26 cellular contexts compared by ENCODE assay signal in genomic region chr9:136748656-136749551, GRCh38. TPM values are rescaled to one million over a fixed set of nuclear protein-coding genes. Genes with fewer than 3 reads are reported as not detected.
A peak's percentile ranks its signal among the peaks of the same experiment; 100 is the strongest.
DNase-seq lines count a peak whose midpoint lies in the region; ATAC-seq and TF ChIP-seq lines count a peak whose summit lies in the region.
"Had no signal": no experiment of that assay in that cellular context is flagged by ENCODE, and none has a peak within 500 bp of the region (broad histone marks: within the 10 kb centered on the region; RNA-seq: fewer than 3 reads in every experiment).

No MANE protein-coding gene starts in this region.

- peak overlapping the region in 1 of 2 experiments; percentile 47 for H2BK12ac ChIP-seq in mesenchymal stem cell (ENCODE audit: low read length in 2 of 2)

- no peak overlapping the region for H4K5ac ChIP-seq in mesendoderm (ENCODE audit: low read length)

- H3K79me1 ChIP-seq in mesendoderm (ENCODE audit: low read length) (no peaks in the 10 kb centered on the region), mesenchymal stem cell (replicated peaks; ENCODE audit: low read length, poor library complexity, severe bottlenecking) (no peaks in the 10 kb centered on the region)

- no peak overlapping the region for H2AFZ ChIP-seq in mesenchymal stem cell (ENCODE audit: low read depth, low read length)

- H3K4ac ChIP-seq in mesendoderm (ENCODE audit: low read depth, low read length), result no peak overlapping the region
- H3K4ac ChIP-seq in mesenchymal stem cell (ENCODE audit: low read depth in 1 of 2, low read length in 2 of 2), result no peak overlapping the region

- H3K56ac ChIP-seq in mesendoderm (ENCODE audit: low read length), result peak overlapping the region; percentile 42

- WGBS in esophagus muscularis mucosa, result 74% methylated on average over 20 of the region's 20 CpGs
- WGBS in mesendoderm (ENCODE audit: extremely low coverage, insufficient coverage, low lambda C conversion rate), result no CpG with 5 or more reads among the region's 20 CpGs
- 84% methylated on average over 20 of the region's 20 CpGs for WGBS in mesenchymal stem cell

- no peaks in the 10 kb centered on the region for H3K79me2 ChIP-seq in mesendoderm (ENCODE audit: control insufficient read depth, insufficient read depth, low read length)

- intact Hi-C loops in activated CD4-positive, alpha-beta T cell treated with anti-CD3 and anti-CD28 coated beads, Interleukin-2, amount 10 ng/mL, durations not matched to agents 24 days and 14 days (cut with micrococcal nuclease), result no loop called here
- intact Hi-C loops in esophagus muscularis mucosa (cut with DNase I) (no loop called here), upper lobe of right lung (cut with DNase I) (no loop called here)

- H2AK5ac ChIP-seq in mesendoderm (ENCODE audit: low read length) (no peak overlapping the region), mesenchymal stem cell (ENCODE audit: low read length, severe bottlenecking) (no peak overlapping the region)

- H2BK120ac ChIP-seq in mesendoderm (ENCODE audit: low read depth, low read length), result no peak overlapping the region
- H2BK120ac ChIP-seq in mesenchymal stem cell (ENCODE audit: low read depth, low read length), result no peak overlapping the region

- H3K4me1 ChIP-seq in esophagus muscularis mucosa, result peaks cover 5 to 19% (median 10%) of the 10 kb centered on the region in 4 donors
- no peaks in the 10 kb centered on the region for H3K4me1 ChIP-seq in mesendoderm (ENCODE audit: control insufficient read depth, low read depth, low read length)
- peaks cover 11% of the 10 kb centered on the region for H3K4me1 ChIP-seq in upper lobe of right lung
- peaks cover 5% of the 10 kb centered on the region for H3K4me1 ChIP-seq in mesenchymal stem cell (ENCODE audit: control insufficient read depth, insufficient read depth, low read depth, low read length)
- H3K4me1 ChIP-seq: BE2C, Caco-2 had no signal

- H3K4me3 ChIP-seq in esophagus muscularis mucosa (no peak overlapping the region), mesendoderm (ENCODE audit: low read length) (no peak overlapping the region), upper lobe of right lung (no peak overlapping the region), mesenchymal stem cell (ENCODE audit: insufficient read depth in 1 of 2, low read depth in 1 of 2, low read length in 2 of 2) (no peak overlapping the region)
- H3K4me3 ChIP-seq: smooth muscle cell had no signal

- TF ChIP-seq CTCF in esophagus muscularis mucosa (IDR thresholded peaks at IDR 0.05), result no peak
- TF ChIP-seq CTCF in upper lobe of right lung (IDR thresholded peaks at IDR 0.05), result no peak

- H3K27me3 Mint-ChIP-seq in activated CD4-positive, alpha-beta T cell treated with anti-CD3 and anti-CD28 coated beads, Interleukin-2, amount 10 ng/mL, durations not matched to agents 7 days and 5 days, result peaks cover 5% of the 10 kb centered on the region
- H3K27me3 Mint-ChIP-seq in activated CD4-positive, alpha-beta T cell treated with anti-CD3 and anti-CD28 coated beads, Interleukin-2, amount 10 ng/mL, durations not matched to agents 24 days and 14 days, result peaks cover 1% of the 10 kb centered on the region

- peaks cover 0 to 41% (median 0%) of the 10 kb centered on the region in 4 donors for H3K27me3 ChIP-seq in esophagus muscularis mucosa
- no peaks in the 10 kb centered on the region for H3K27me3 ChIP-seq in mesendoderm (ENCODE audit: insufficient read depth, low read length, poor library complexity)
- peaks cover 5% of the 10 kb centered on the region for H3K27me3 ChIP-seq in upper lobe of right lung
- H3K27me3 ChIP-seq in mesenchymal stem cell (ENCODE audit: control insufficient read depth in 1 of 2, insufficient read depth in 1 of 2, low read length in 2 of 2), result peaks cover 41 to 51% of the 10 kb centered on the region in 2 experiments
- H3K27me3 ChIP-seq: BE2C had no signal

- H3K27ac Mint-ChIP-seq in activated CD4-positive, alpha-beta T cell treated with anti-CD3 and anti-CD28 coated beads, Interleukin-2, amount 10 ng/mL, durations not matched to agents 7 days and 5 days, result peak overlapping the region; percentile 57
- H3K27ac Mint-ChIP-seq in activated CD4-positive, alpha-beta T cell treated with anti-CD3 and anti-CD28 coated beads, Interleukin-2, amount 10 ng/mL, durations not matched to agents 24 days and 14 days, result no peak overlapping the region
- H3K27ac Mint-ChIP-seq: activated CD4-positive, alpha-beta T cell treated with anti-CD3 and anti-CD28 coated beads for 36 hours; activated naive CD8-positive, alpha-beta T cell treated with anti-CD3 and anti-CD28 coated beads, Interleukin-2, amount 50 U/mL, for 24 hours; mesothelial cell of epicardium; nephron progenitor cell; progenitor cell of endocrine pancreas; type B pancreatic cell had no signal

- CTCF ChIA-PET in activated CD4-positive, alpha-beta T cell treated with anti-CD3 and anti-CD28 coated beads, Interleukin-2, amount 10 ng/mL, durations not matched to agents 7 days and 5 days (lab: Charles Lee), result interaction anchor here (2.0 kb wide), 1 partner anchor 14 kb away, joined by 7 read pairs; no protein-coding TSS in a partner anchor

- ATAC-seq in upper lobe of right lung (peak; percentile 43), HG03139 (IDR thresholded peaks at IDR 0.05; ENCODE audit: unreplicated experiment) (no peak)
- ATAC-seq: activated CD4-positive, alpha-beta T cell treated with anti-CD3 and anti-CD28 coated beads for 36 hours; activated naive CD8-positive, alpha-beta T cell treated with anti-CD3 and anti-CD28 coated beads, Interleukin-2, amount 50 U/mL, for 24 hours; stimulated activated naive CD8-positive, alpha-beta T cell treated with anti-CD3 and anti-CD28 coated beads, Interleukin-15, amount 100 ng/mL, for 72 hours had no signal

- H3K18ac ChIP-seq in mesendoderm (ENCODE audit: low read length) (no peak overlapping the region), mesenchymal stem cell (ENCODE audit: low read depth in 1 of 2, low read length in 2 of 2) (no peak overlapping the region)

- TF ChIP-seq POLR2A in esophagus muscularis mucosa (IDR thresholded peaks at IDR 0.05; ENCODE audit: low read depth), result no peak

- H2BK15ac ChIP-seq in mesendoderm (replicated peaks; ENCODE audit: low read depth) (no peak overlapping the region), mesenchymal stem cell (ENCODE audit: low read depth, poor library complexity, severe bottlenecking) (no peak overlapping the region)

- POLR2A ChIA-PET in activated CD4-positive, alpha-beta T cell treated with anti-CD3 and anti-CD28 coated beads, Interleukin-2, amount 10 ng/mL, durations not matched to agents 7 days and 5 days (lab: Charles Lee), result no interaction called here

- H4K8ac ChIP-seq in mesendoderm (ENCODE audit: low read depth, low read length), result no peak overlapping the region
- no peak overlapping the region for H4K8ac ChIP-seq in mesenchymal stem cell (ENCODE audit: low read length)

- no peak for TF ChIP-seq EP300 in esophagus muscularis mucosa (IDR thresholded peaks at IDR 0.05)

- peaks cover 0 to 3% (median 0%) of the 10 kb centered on the region in 4 donors for H3K36me3 ChIP-seq in esophagus muscularis mucosa
- H3K36me3 ChIP-seq in mesendoderm (ENCODE audit: control insufficient read depth, insufficient read depth, low read length), result no peaks in the 10 kb centered on the region
- no peaks in the 10 kb centered on the region for H3K36me3 ChIP-seq in upper lobe of right lung
- peaks cover 0 to 4% of the 10 kb centered on the region in 2 experiments for H3K36me3 ChIP-seq in mesenchymal stem cell (ENCODE audit: control insufficient read depth in 1 of 2, insufficient read depth in 2 of 2, low read depth in 1 of 2, low read length in 2 of 2)
- H3K36me3 ChIP-seq: BE2C had no signal

- H3K9me3 ChIP-seq in esophagus muscularis mucosa (peaks cover 0 to 12% (median 0%) of the 10 kb centered on the region in 4 donors), upper lobe of right lung (no peaks in the 10 kb centered on the region), mesenchymal stem cell (ENCODE audit: control insufficient read depth, low read length) (peaks cover 8% of the 10 kb centered on the region)
- H3K9me3 ChIP-seq: BE2C had no signal

- H3K4me2 ChIP-seq in mesendoderm (ENCODE audit: low read length), result no peak overlapping the region
- H3K4me2 ChIP-seq in mesenchymal stem cell (ENCODE audit: low read length, poor library complexity, severe bottlenecking), result no peak overlapping the region
- H3K4me2 ChIP-seq: smooth muscle cell had no signal

- H3K9ac ChIP-seq in mesendoderm (ENCODE audit: low read length) (no peak overlapping the region), mesenchymal stem cell (ENCODE audit: low read length) (no peak overlapping the region)

- no peak for DNase-seq in activated CD4-positive, alpha-beta T cell treated with anti-CD3 and anti-CD28 coated beads, Interleukin-2, amount 10 ng/mL, durations not matched to agents 7 days and 5 days
- DNase-seq in activated CD4-positive, alpha-beta T cell treated with anti-CD3 and anti-CD28 coated beads, Interleukin-2, amount 10 ng/mL, durations not matched to agents 24 days and 14 days, result no peak
- DNase-seq in esophagus muscularis mucosa (ENCODE audit: extremely low spot score) (no peak), mesendoderm (no peak), upper lobe of right lung (peak; percentile 81), A172 (ENCODE audit: low spot score) (no peak), mesenchymal stem cell (no peak)
- DNase-seq: 8988T; activated CD4-positive, alpha-beta T cell treated with anti-CD3 and anti-CD28 coated beads for 36 hours; activated naive CD8-positive, alpha-beta T cell treated with anti-CD3 and anti-CD28 coated beads, Interleukin-2, amount 50 U/mL, for 24 hours; BE2C; Caco-2; hippocampal formation; NCI-H1417 treated with DMSO at 0.1 percent for 48 hours; NCI-H2171 treated with DMSO at 0.1 percent for 48 hours; NCI-H526; nephron progenitor cell; stimulated activated CD4-positive, alpha-beta T cell treated with anti-CD3 and anti-CD28 coated beads, Interleukin-4, amount 100 ng/mL, for 1 hour; stimulated activated naive CD8-positive, alpha-beta T cell treated with anti-CD3 and anti-CD28 coated beads, Interleukin-15, amount 100 ng/mL, for 72 hours had no signal

- peaks cover 12% of the 10 kb centered on the region for H3K9me3 Mint-ChIP-seq in activated CD4-positive, alpha-beta T cell treated with anti-CD3 and anti-CD28 coated beads, Interleukin-2, amount 10 ng/mL, durations not matched to agents 7 days and 5 days
- peaks cover 14% of the 10 kb centered on the region for H3K9me3 Mint-ChIP-seq in activated CD4-positive, alpha-beta T cell treated with anti-CD3 and anti-CD28 coated beads, Interleukin-2, amount 10 ng/mL, durations not matched to agents 24 days and 14 days

- no peak overlapping the region for H3K23ac ChIP-seq in mesendoderm (ENCODE audit: low read length)
- H3K23ac ChIP-seq in mesenchymal stem cell (ENCODE audit: low read length in 2 of 2), result no peak overlapping the region

- H3K14ac ChIP-seq in mesenchymal stem cell (ENCODE audit: low read length in 2 of 2), result peak overlapping the region in 1 of 2 experiments; percentile 87

- peaks cover 5% of the 10 kb centered on the region for H3K36me3 Mint-ChIP-seq in activated CD4-positive, alpha-beta T cell treated with anti-CD3 and anti-CD28 coated beads, Interleukin-2, amount 10 ng/mL, durations not matched to agents 7 days and 5 days (ENCODE audit: low read depth)
- H3K36me3 Mint-ChIP-seq in activated CD4-positive, alpha-beta T cell treated with anti-CD3 and anti-CD28 coated beads, Interleukin-2, amount 10 ng/mL, durations not matched to agents 24 days and 14 days (ENCODE audit: low read depth), result peaks cover 8% of the 10 kb centered on the region
- H3K36me3 Mint-ChIP-seq: mesothelial cell of epicardium, type B pancreatic cell had no signal

- H3K4me1 Mint-ChIP-seq in activated CD4-positive, alpha-beta T cell treated with anti-CD3 and anti-CD28 coated beads, Interleukin-2, amount 10 ng/mL, durations not matched to agents 7 days and 5 days, result peaks cover 5% of the 10 kb centered on the region
- H3K4me1 Mint-ChIP-seq in activated CD4-positive, alpha-beta T cell treated with anti-CD3 and anti-CD28 coated beads, Interleukin-2, amount 10 ng/mL, durations not matched to agents 24 days and 14 days, result peaks cover 6% of the 10 kb centered on the region
- H3K4me1 Mint-ChIP-seq: mesothelial cell of epicardium, nephron progenitor cell had no signal

- H2BK5ac ChIP-seq in mesendoderm (ENCODE audit: low read length) (no peak overlapping the region), mesenchymal stem cell (ENCODE audit: low read depth, low read length, poor library complexity, severe bottlenecking) (no peak overlapping the region)

- no peak overlapping the region for H3K4me3 Mint-ChIP-seq in activated CD4-positive, alpha-beta T cell treated with anti-CD3 and anti-CD28 coated beads, Interleukin-2, amount 10 ng/mL, durations not matched to agents 7 days and 5 days
- H3K4me3 Mint-ChIP-seq in activated CD4-positive, alpha-beta T cell treated with anti-CD3 and anti-CD28 coated beads, Interleukin-2, amount 10 ng/mL, durations not matched to agents 24 days and 14 days, result no peak overlapping the region
- H3K4me3 Mint-ChIP-seq: activated CD4-positive, alpha-beta T cell treated with anti-CD3 and anti-CD28 coated beads for 36 hours; activated naive CD8-positive, alpha-beta T cell treated with anti-CD3 and anti-CD28 coated beads, Interleukin-2, amount 50 U/mL, for 24 hours; mesothelial cell of epicardium; nephron progenitor cell; stimulated activated naive CD8-positive, alpha-beta T cell treated with anti-CD3 and anti-CD28 coated beads, Interleukin-15, amount 100 ng/mL, for 72 hours; type B pancreatic cell had no signal

- H3K27ac ChIP-seq in esophagus muscularis mucosa (replicated peaks in 1 of 4), result peak overlapping the region; percentile 5 to 31 (median 22)
- H3K27ac ChIP-seq in mesendoderm (ENCODE audit: low read depth, low read length), result no peak overlapping the region
- peak overlapping the region; percentile 58 for H3K27ac ChIP-seq in upper lobe of right lung
- no peak overlapping the region for H3K27ac ChIP-seq in mesenchymal stem cell (ENCODE audit: low read length, poor library complexity, severe bottlenecking)

- H4K91ac ChIP-seq in mesenchymal stem cell (ENCODE audit: low read length), result no peak overlapping the region

RNA-seq across cellular contexts. Expression of gene LCN6, which starts 0.6 kb away (rescaled TPM):
- not detected for total RNA-seq in activated CD4-positive, alpha-beta T cell treated with anti-CD3 and anti-CD28 coated beads, Interleukin-2, amount 10 ng/mL, durations not matched to agents 7 days and 5 days
- total RNA-seq in activated CD4-positive, alpha-beta T cell treated with anti-CD3 and anti-CD28 coated beads, Interleukin-2, amount 10 ng/mL, durations not matched to agents 24 days and 14 days, result not detected in 2 replicates
- total RNA-seq in esophagus muscularis mucosa (10 to 100 TPM; 12.5 to 32.0 (median 23.9) TPM), upper lobe of right lung (21.5 TPM)
- not detected for polyA plus RNA-seq in mesendoderm (2013, experiment 1 of 2)
- not detected for polyA plus RNA-seq in mesendoderm (2013, experiment 2 of 2)
- not detected in 2 replicates for total RNA-seq in A172 (2014; rRNA removed; shearing (Covaris generic))
- not detected for polyA plus RNA-seq in mesenchymal stem cell (2013, experiment 1 of 2)
- not detected for polyA plus RNA-seq in mesenchymal stem cell (2013, experiment 2 of 2)
- total RNA-seq: activated CD4-positive, alpha-beta T cell treated with anti-CD3 and anti-CD28 coated beads for 36 hours; Caco-2; Daoy; mesothelial cell of epicardium; progenitor cell of endocrine pancreas; smooth muscle cell had no signal
- polyA plus RNA-seq: keratinocyte, smooth muscle cell had no signal

RNA-seq across cellular contexts. Expression of gene LCN10, which starts 6.2 kb away (rescaled TPM):
- not detected for total RNA-seq in activated CD4-positive, alpha-beta T cell treated with anti-CD3 and anti-CD28 coated beads, Interleukin-2, amount 10 ng/mL, durations not matched to agents 7 days and 5 days
- total RNA-seq in activated CD4-positive, alpha-beta T cell treated with anti-CD3 and anti-CD28 coated beads, Interleukin-2, amount 10 ng/mL, durations not matched to agents 24 days and 14 days, result 1.1 and 1.7 TPM in 2 replicates
- total RNA-seq in esophagus muscularis mucosa (10 to 100 TPM in 2 of 4 donors, 1 to 10 TPM in 2; 7.0 to 12.6 (median 9.8) TPM), upper lobe of right lung (11.2 TPM)
- polyA plus RNA-seq in mesendoderm (2013, experiment 1 of 2), result 0.27 TPM
- polyA plus RNA-seq in mesendoderm (2013, experiment 2 of 2), result 0.59 TPM
- total RNA-seq in A172 (2014; rRNA removed; shearing (Covaris generic)), result not detected in 2 replicates
- polyA plus RNA-seq in mesenchymal stem cell (2013, experiment 1 of 2), result not detected
- polyA plus RNA-seq in mesenchymal stem cell (2013, experiment 2 of 2), result not detected
- total RNA-seq: Caco-2, Daoy, progenitor cell of endocrine pancreas, smooth muscle cell had no signal
- polyA plus RNA-seq: keratinocyte, smooth muscle cell had no signal

RNA-seq across cellular contexts. Expression of gene LCN8, which starts 9.1 kb away (rescaled TPM):
- not detected for total RNA-seq in activated CD4-positive, alpha-beta T cell treated with anti-CD3 and anti-CD28 coated beads, Interleukin-2, amount 10 ng/mL, durations not matched to agents 7 days and 5 days
- total RNA-seq in activated CD4-positive, alpha-beta T cell treated with anti-CD3 and anti-CD28 coated beads, Interleukin-2, amount 10 ng/mL, durations not matched to agents 24 days and 14 days, result not detected in 2 replicates
- total RNA-seq in esophagus muscularis mucosa, result not detected
- polyA plus RNA-seq in mesendoderm (2013, experiment 1 of 2), result not detected
- not detected for polyA plus RNA-seq in mesendoderm (2013, experiment 2 of 2)
- not detected for total RNA-seq in upper lobe of right lung
- total RNA-seq in A172 (2014; rRNA removed; shearing (Covaris generic)), result not detected in 2 replicates
- polyA plus RNA-seq in mesenchymal stem cell (2013, experiment 1 of 2), result not detected
- not detected for polyA plus RNA-seq in mesenchymal stem cell (2013, experiment 2 of 2)
- total RNA-seq: activated CD4-positive, alpha-beta T cell treated with anti-CD3 and anti-CD28 coated beads for 36 hours; Caco-2; Daoy; mesothelial cell of epicardium; progenitor cell of endocrine pancreas; smooth muscle cell had no signal
- polyA plus RNA-seq: keratinocyte, smooth muscle cell had no signal

RNA-seq across cellular contexts. Expression of gene LCN15, which starts 15.4 kb away (rescaled TPM):
- not detected for total RNA-seq in activated CD4-positive, alpha-beta T cell treated with anti-CD3 and anti-CD28 coated beads, Interleukin-2, amount 10 ng/mL, durations not matched to agents 7 days and 5 days
- not detected in 2 replicates for total RNA-seq in activated CD4-positive, alpha-beta T cell treated with anti-CD3 and anti-CD28 coated beads, Interleukin-2, amount 10 ng/mL, durations not matched to agents 24 days and 14 days
- total RNA-seq in esophagus muscularis mucosa (not detected), upper lobe of right lung (not detected)
- polyA plus RNA-seq in mesendoderm (2013, experiment 1 of 2), result 0.06 TPM
- polyA plus RNA-seq in mesendoderm (2013, experiment 2 of 2), result 0.10 TPM
- total RNA-seq in A172 (2014; rRNA removed; shearing (Covaris generic)), result not detected in 2 replicates
- polyA plus RNA-seq in mesenchymal stem cell (2013, experiment 1 of 2), result not detected
- not detected for polyA plus RNA-seq in mesenchymal stem cell (2013, experiment 2 of 2)
- total RNA-seq: activated CD4-positive, alpha-beta T cell treated with anti-CD3 and anti-CD28 coated beads for 36 hours; Caco-2; Daoy; progenitor cell of endocrine pancreas; smooth muscle cell had no signal
- polyA plus RNA-seq: keratinocyte, smooth muscle cell had no signal

RNA-seq across cellular contexts. Expression of gene DIPK1B, which starts 36.5 kb away (rescaled TPM):
- total RNA-seq in activated CD4-positive, alpha-beta T cell treated with anti-CD3 and anti-CD28 coated beads, Interleukin-2, amount 10 ng/mL, durations not matched to agents 7 days and 5 days, result not detected
- 1.1 and 1.5 TPM in 2 replicates for total RNA-seq in activated CD4-positive, alpha-beta T cell treated with anti-CD3 and anti-CD28 coated beads, Interleukin-2, amount 10 ng/mL, durations not matched to agents 24 days and 14 days
- total RNA-seq in esophagus muscularis mucosa (10 to 100 TPM in 3 of 4 donors, 1 to 10 TPM in 1; 6.6 to 27.8 (median 21.5) TPM), upper lobe of right lung (17.7 TPM)
- 17.8 TPM for polyA plus RNA-seq in mesendoderm (2013, experiment 1 of 2)
- polyA plus RNA-seq in mesendoderm (2013, experiment 2 of 2), result 18.1 TPM
- total RNA-seq in A172 (2014; rRNA removed; shearing (Covaris generic)), result 16.0 and 16.7 TPM in 2 replicates
- 5.0 TPM for polyA plus RNA-seq in mesenchymal stem cell (2013, experiment 1 of 2)
- polyA plus RNA-seq in mesenchymal stem cell (2013, experiment 2 of 2), result 4.6 TPM
- polyA plus RNA-seq: keratinocyte had no signal

Comparison
In these comparisons a context has a peak if more than half of its experiments do, and no peak if none do; other contexts are left out.
1. H3K27ac ChIP-seq: peak in esophagus muscularis mucosa (4 of 4) and upper lobe of right lung (single experiment); none in mesendoderm (single experiment) and mesenchymal stem cell (single experiment).
2. RNA of gene LCN6, which starts 0.6 kb away (total RNA-seq): 12.5 to 32.0 TPM in esophagus muscularis mucosa and 21.5 TPM in upper lobe of right lung (single experiment); not detected in activated CD4-positive, alpha-beta T cell treated with anti-CD3 and anti-CD28 coated beads, Interleukin-2, amount 10 ng/mL, durations not matched to agents 7 days and 5 days, not detected in activated CD4-positive, alpha-beta T cell treated with anti-CD3 and anti-CD28 coated beads, Interleukin-2, amount 10 ng/mL, durations not matched to agents 24 days and 14 days and not detected in A172; every median in the first group is over 10 times any median in the second.